In the genomic region with DNA sequence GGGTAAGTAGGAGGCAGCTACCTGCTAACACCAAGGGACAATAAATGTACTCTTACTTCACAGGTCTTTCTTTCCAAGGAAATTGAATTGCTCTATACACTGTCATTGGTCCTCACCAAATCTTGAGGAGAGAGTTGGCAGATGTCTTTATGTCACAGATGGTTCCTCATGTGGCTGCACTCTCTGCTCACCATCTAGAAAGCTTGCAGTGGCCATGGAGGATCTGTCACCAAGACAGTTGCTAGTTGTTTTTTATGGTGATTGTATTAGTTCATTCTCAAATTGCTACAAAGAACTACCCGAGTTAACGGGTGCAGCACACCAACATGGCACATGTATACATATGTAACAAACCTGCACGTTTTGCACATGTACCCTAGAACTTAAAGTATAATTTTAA, we compare ENCODE assay signal across 5 cellular contexts.
A peak's percentile ranks its signal among the peaks of the same experiment; 100 is the strongest.
DNase-seq lines count a peak whose midpoint lies in the region; TF ChIP-seq lines count a peak whose summit lies in the region.
"Not testable (repeated sequence)": the region's sequence is repeated elsewhere in the genome, so short reads cannot be mapped to it uniquely, and the experiment has no call there.

No MANE protein-coding gene starts in this region.

- H3K9me3 Mint-ChIP-seq in glutamatergic neuron (ENCODE audit: unreplicated experiment) = not testable (repeated sequence)

- DNase-seq in G401 (ENCODE audit: low spot score) = peak; percentile 77
- peak; percentile 60 for DNase-seq in NCI-H2171 treated with DMSO at 0.1 percent for 48 hours (lab: John Stamatoyannopoulos, UW)
- peak; percentile 8 for DNase-seq in NCI-H524 treated with DMSO at 0.1 percent for 48 hours (lab: John Stamatoyannopoulos, UW)
- DNase-seq in NCI-H82 (lab: John Stamatoyannopoulos, UW) = peak; percentile 3
- DNase-seq in glutamatergic neuron = not testable (repeated sequence)

- not testable (repeated sequence) for H3K4me3 Mint-ChIP-seq in glutamatergic neuron (ENCODE audit: unreplicated experiment)

- not testable (repeated sequence) for H3K27me3 Mint-ChIP-seq in glutamatergic neuron (ENCODE audit: unreplicated experiment)

- TF ChIP-seq CTCF in glutamatergic neuron (IDR thresholded peaks at IDR 0.05; ENCODE audit: partially characterized antibody, unreplicated experiment) = not testable (repeated sequence)

- not testable (repeated sequence) for H3K36me3 Mint-ChIP-seq in glutamatergic neuron (ENCODE audit: unreplicated experiment)

- H3K27ac Mint-ChIP-seq in glutamatergic neuron (ENCODE audit: unreplicated experiment) = peak overlapping the region; percentile 78

- in situ Hi-C loops in G401 (cut with HindIII; ENCODE audit: low sequenced_read_pairs) = not testable (repeated sequence)

- peaks cover 23% of the 10 kb centered on the region for H3K4me1 Mint-ChIP-seq in glutamatergic neuron (ENCODE audit: low read depth, unreplicated experiment)
